ENCODE assay signal across 8 cellular contexts in genomic region chr18:58687871-58688308, GRCh38. TPM values are rescaled to one million over a fixed set of nuclear protein-coding genes. Genes with fewer than 3 reads are reported as not detected.
DNase-seq lines count a peak whose midpoint lies in the region; ATAC-seq lines count a peak whose summit lies in the region.

No MANE protein-coding gene starts in this region.

- intact Hi-C loops in posterior vena cava (cut with DNase I) = no loop called here

- peak; percentile 75 for ATAC-seq in GM18873 (IDR thresholded peaks at IDR 0.05; ENCODE audit: low FRiP score, unreplicated experiment)
- ATAC-seq in HG03025 (IDR thresholded peaks at IDR 0.05; ENCODE audit: low FRiP score, unreplicated experiment) = peak; percentile 90

- peak; percentile 75 for DNase-seq in activated CD8-positive, alpha-beta memory T cell treated with anti-CD3 and anti-CD28 coated beads for 24 hours
- peak; percentile 24 to 43 for DNase-seq in stimulated activated CD4-positive, alpha-beta T cell treated with anti-CD3 and anti-CD28 coated beads, Interleukin-1b, Interleukin-23, amount 100 ng/mL, for 4 hours (ENCODE audit: low read depth in 2 of 2)
- DNase-seq in NCI-H82 treated with DMSO at 0.1 percent for 48 hours (lab: John Stamatoyannopoulos, UW; ENCODE audit: unreplicated experiment) (no peak), DMS53 treated with DMSO at 0.1 percent for 48 hours (lab: John Stamatoyannopoulos, UW; ENCODE audit: unreplicated experiment) (no peak), posterior vena cava (ENCODE audit: low spot score) (no peak), occipital lobe (lab: John Stamatoyannopoulos, UW) (no peak)

RNA-seq across cellular contexts. Expression of gene MALT1, which starts 16.6 kb away (rescaled TPM):
- total RNA-seq in posterior vena cava (10 to 100 TPM; 12.8 to 19.1 TPM), occipital lobe (25.4 TPM)

RNA-seq across cellular contexts. Expression of gene ALPK2, which starts 59.0 kb away (rescaled TPM):
- total RNA-seq in posterior vena cava (not detected), occipital lobe (0.47 TPM)

Comparison
In these comparisons a context has a peak if more than half of its experiments do, and no peak if none do; other contexts are left out.
1. DNase-seq: peak in activated CD8-positive, alpha-beta memory T cell treated with anti-CD3 and anti-CD28 coated beads for 24 hours (single experiment) and stimulated activated CD4-positive, alpha-beta T cell treated with anti-CD3 and anti-CD28 coated beads, Interleukin-1b, Interleukin-23, amount 100 ng/mL, for 4 hours (2 of 2); none in NCI-H82 treated with DMSO at 0.1 percent for 48 hours (single experiment), DMS53 treated with DMSO at 0.1 percent for 48 hours (single experiment), posterior vena cava (single experiment) and occipital lobe (single experiment).